ENCODE assay signal across 12 cellular contexts in genomic region chr13:44759222-44759721, GRCh38.
A peak's percentile ranks its signal among the peaks of the same experiment; 100 is the strongest.
DNase-seq lines count a peak whose midpoint lies in the region; ATAC-seq, FAIRE-seq and TF ChIP-seq lines count a peak whose summit lies in the region.
"Had no signal": no experiment of that assay in that cellular context is flagged by ENCODE, and none has a peak within 500 bp of the region (broad histone marks: within the 10 kb centered on the region; RNA-seq: fewer than 3 reads in every experiment).

No MANE protein-coding gene starts in this region.

- H3K9me3 ChIP-seq in Caco-2, result no peaks in the 10 kb centered on the region
- no peaks in the 10 kb centered on the region for H3K9me3 ChIP-seq in neuronal stem cell (replicated peaks in 1 of 2; ENCODE audit: control insufficient read depth in 2 of 2, insufficient read depth in 1 of 2, low read depth in 1 of 2, low read length in 2 of 2)
- H3K9me3 ChIP-seq in small intestine (ENCODE audit: control insufficient read depth, low read depth), result no peaks in the 10 kb centered on the region
- H3K9me3 ChIP-seq: upper lobe of right lung had no signal

- DNase-seq in Caco-2 (no peak), NCI-H146 (lab: John Stamatoyannopoulos, UW) (peak; percentile 55), MCF 10A (ENCODE audit: unreplicated experiment) (peak; percentile 44), neuronal stem cell (ENCODE audit: low spot score) (no peak), D721Med (ENCODE audit: insufficient read length, low spot score) (no peak), small intestine (no peak)
- DNase-seq: activated naive CD8-positive, alpha-beta T cell treated with anti-CD3 and anti-CD28 coated beads, Interleukin-2, amount 10 ng/mL, durations not matched to agents 7 days and 5 days; DMS 273 treated with DMSO at 0.1 percent for 48 hours; NK-92 treated with Interleukin-12 subunit alpha and Interleukin-12 subunit beta, amount 100 ng/mL, for 24 hours had no signal

- H3K4me2 ChIP-seq in neuronal stem cell (ENCODE audit: insufficient read depth, low read length, poor library complexity, severe bottlenecking), result no peak overlapping the region

- no peak overlapping the region for H3K9ac ChIP-seq in neuronal stem cell (ENCODE audit: low read depth, low read length, poor library complexity)

- no peaks in the 10 kb centered on the region for H3K79me1 ChIP-seq in neuronal stem cell (ENCODE audit: low read depth, low read length)

- H3K4me3 Mint-ChIP-seq in Caco-2 (ENCODE audit: unreplicated experiment) (no peak overlapping the region), MCF 10A (ENCODE audit: unreplicated experiment) (peak overlapping the region; percentile 2)
- H3K4me3 Mint-ChIP-seq: activated naive CD8-positive, alpha-beta T cell treated with anti-CD3 and anti-CD28 coated beads, Interleukin-2, amount 10 ng/mL, durations not matched to agents 7 days and 5 days had no signal

- no peak overlapping the region for H2BK120ac ChIP-seq in neuronal stem cell (ENCODE audit: low read depth, low read length)

- no peak overlapping the region for H3K4ac ChIP-seq in neuronal stem cell (ENCODE audit: low read length)

- H3K4me1 ChIP-seq in Caco-2 (peaks cover 69% of the 10 kb centered on the region), neuronal stem cell (ENCODE audit: control insufficient read depth in 2 of 2, insufficient read depth in 1 of 2, low read depth in 1 of 2, low read length in 2 of 2) (peaks cover 13 to 17% of the 10 kb centered on the region in 2 donors), small intestine (ENCODE audit: control insufficient read depth in 2 of 2, insufficient read depth in 1 of 2, low read depth in 1 of 2, low read length in 1 of 2) (peaks cover 13 to 19% of the 10 kb centered on the region in 2 donors)
- H3K4me1 ChIP-seq: upper lobe of right lung had no signal

- H3K18ac ChIP-seq in neuronal stem cell (ENCODE audit: low read length), result no peak overlapping the region

- CTCF ChIA-PET in Caco-2 (lab: Charles Lee) (no interaction called here), MCF 10A (lab: Yijun Ruan, JAX) (interaction anchor here (0.6 to 0.7 kb wide), 4 partner anchors 10 to 1823 kb away, joined by 3 to 4 read pairs (median 3); no protein-coding TSS in a partner anchor)

- H3K27ac ChIP-seq in neuronal stem cell (replicated peaks; ENCODE audit: low read length) (no peak overlapping the region), small intestine (ENCODE audit: low read depth in 1 of 2, low read length in 1 of 2) (no peak overlapping the region)
- H3K27ac ChIP-seq: upper lobe of right lung had no signal

- H2AFZ ChIP-seq in neuronal stem cell (ENCODE audit: low read length), result peak overlapping the region; percentile 63

- H3K23ac ChIP-seq in neuronal stem cell (ENCODE audit: low read depth, low read length, poor library complexity), result no peak overlapping the region

- H4K91ac ChIP-seq in neuronal stem cell (ENCODE audit: low read depth, low read length, poor library complexity), result no peak overlapping the region

- H3K27ac Mint-ChIP-seq in Caco-2 (ENCODE audit: unreplicated experiment) (peak overlapping the region; percentile 74), MCF 10A (ENCODE audit: low read depth, unreplicated experiment) (peak overlapping the region; percentile 95)
- H3K27ac Mint-ChIP-seq: activated naive CD8-positive, alpha-beta T cell treated with anti-CD3 and anti-CD28 coated beads, Interleukin-2, amount 10 ng/mL, durations not matched to agents 7 days and 5 days had no signal

- no peak overlapping the region for H2AK5ac ChIP-seq in neuronal stem cell (ENCODE audit: low read depth, low read length)

- intact Hi-C loops in Caco-2 (cut with micrococcal nuclease; ENCODE audit: unreplicated experiment) (no loop called here), MCF 10A (cut with micrococcal nuclease) (no loop called here)

- no CpG with 5 or more reads among the region's 6 CpGs for WGBS in neuronal stem cell (ENCODE audit: extremely low coverage in 2 of 2, insufficient read length in 2 of 2, insufficient replicate concordance in 1 of 2), 2 donors
- 78 to 86% (median 79%) methylated on average over 6 of the region's 6 CpGs for WGBS in small intestine, 3 donors

- no peak for TF ChIP-seq CTCF in Caco-2 (IDR thresholded peaks at IDR 0.05; ENCODE audit: insufficient read depth in 1 of 2, low read depth in 1 of 2, low read length in 1 of 2, severe bottlenecking in 1 of 2, unreplicated experiment in 1 of 2)
- no peak for TF ChIP-seq CTCF in MCF 10A (IDR thresholded peaks at IDR 0.05; ENCODE audit: unreplicated experiment)
- no peak for TF ChIP-seq CTCF in D721Med (IDR thresholded peaks at IDR 0.05; ENCODE audit: insufficient read depth, missing control alignments)

- no peaks in the 10 kb centered on the region for H3K36me3 ChIP-seq in Caco-2 (ENCODE audit: control insufficient read depth, insufficient read depth, low read length)
- H3K36me3 ChIP-seq in neuronal stem cell (replicated peaks in 1 of 2; ENCODE audit: control insufficient read depth in 2 of 2, insufficient read depth in 2 of 2, low read length in 2 of 2), result no peaks in the 10 kb centered on the region
- no peaks in the 10 kb centered on the region for H3K36me3 ChIP-seq in small intestine (ENCODE audit: control insufficient read depth in 2 of 2, insufficient read depth in 2 of 2, low read length in 2 of 2)
- H3K36me3 ChIP-seq: upper lobe of right lung had no signal

- POLR2A ChIA-PET in Caco-2 (lab: Charles Lee) (no interaction called here), MCF 10A (lab: Yijun Ruan, JAX) (interaction anchor here (1.0 to 1.5 kb wide), 2 partner anchors 31 to 159 kb away, joined by 3 to 4 read pairs; no protein-coding TSS in a partner anchor)

- H4K8ac ChIP-seq in neuronal stem cell (ENCODE audit: low read depth, low read length), result no peak overlapping the region

- FAIRE-seq in D721Med (lab: Jason Lieb, UNC) (no peak), small intestine (lab: Jason Lieb, UNC) (no peak)

- H3K27me3 ChIP-seq in Caco-2 (replicated peaks; ENCODE audit: control insufficient read depth, insufficient read depth, low read length) (no peaks in the 10 kb centered on the region), neuronal stem cell (ENCODE audit: control insufficient read depth in 3 of 3, insufficient read depth in 3 of 3, low read depth in 1 of 3, low read length in 3 of 3) (no peaks in the 10 kb centered on the region), small intestine (ENCODE audit: control insufficient read depth in 2 of 2, insufficient read depth in 2 of 2, low read length in 2 of 2) (no peaks in the 10 kb centered on the region)
- H3K27me3 ChIP-seq: upper lobe of right lung had no signal

- H3K14ac ChIP-seq in neuronal stem cell (ENCODE audit: low read length), result no peak overlapping the region

- no peak for ATAC-seq in HG03342 (IDR thresholded peaks at IDR 0.05; ENCODE audit: unreplicated experiment)
- ATAC-seq in HG02981 (IDR thresholded peaks at IDR 0.05; ENCODE audit: unreplicated experiment), result no peak

- H3K27me3 Mint-ChIP-seq in Caco-2 (ENCODE audit: insufficient read depth, unreplicated experiment) (no peaks in the 10 kb centered on the region), MCF 10A (ENCODE audit: insufficient read depth, unreplicated experiment) (no peaks in the 10 kb centered on the region)
- H3K27me3 Mint-ChIP-seq: activated naive CD8-positive, alpha-beta T cell treated with anti-CD3 and anti-CD28 coated beads, Interleukin-2, amount 10 ng/mL, durations not matched to agents 7 days and 5 days had no signal

- H2BK15ac ChIP-seq in neuronal stem cell (ENCODE audit: low read length), result no peak overlapping the region

- H3K36me3 Mint-ChIP-seq in Caco-2 (ENCODE audit: insufficient read depth, unreplicated experiment) (no peaks in the 10 kb centered on the region), MCF 10A (ENCODE audit: insufficient read depth, unreplicated experiment) (no peaks in the 10 kb centered on the region)
- H3K36me3 Mint-ChIP-seq: activated naive CD8-positive, alpha-beta T cell treated with anti-CD3 and anti-CD28 coated beads, Interleukin-2, amount 10 ng/mL, durations not matched to agents 7 days and 5 days had no signal

- H3K9me3 Mint-ChIP-seq in Caco-2 (ENCODE audit: unreplicated experiment) (no peaks in the 10 kb centered on the region), MCF 10A (ENCODE audit: unreplicated experiment) (no peaks in the 10 kb centered on the region)
- H3K9me3 Mint-ChIP-seq: activated naive CD8-positive, alpha-beta T cell treated with anti-CD3 and anti-CD28 coated beads, Interleukin-2, amount 10 ng/mL, durations not matched to agents 7 days and 5 days had no signal

- H3K4me3 ChIP-seq in Caco-2 (ENCODE audit: low read depth, low read length) (no peak overlapping the region), neuronal stem cell (ENCODE audit: low read length in 2 of 2) (no peak overlapping the region), small intestine (ENCODE audit: low read depth in 1 of 2, low read length in 2 of 2) (no peak overlapping the region)
- H3K4me3 ChIP-seq: upper lobe of right lung had no signal

- no peak overlapping the region for H2BK5ac ChIP-seq in neuronal stem cell (ENCODE audit: low read length)

- H2BK12ac ChIP-seq in neuronal stem cell (ENCODE audit: low read length), result no peak overlapping the region

- H3K4me1 Mint-ChIP-seq in Caco-2 (ENCODE audit: low read depth, unreplicated experiment) (peaks cover 50% of the 10 kb centered on the region), MCF 10A (ENCODE audit: insufficient read depth, unreplicated experiment) (peaks cover 46% of the 10 kb centered on the region)

- BruUV-seq in Caco-2 (replicated peaks; lab: Mats Ljungman, UMichigan) (no TSS peak), MCF 10A (replicated peaks; lab: Mats Ljungman, UMichigan) (no TSS peak)

Comparison
In these comparisons a context has a peak if more than half of its experiments do, and no peak if none do; other contexts are left out.
1. DNase-seq: peak in NCI-H146 (single experiment) and MCF 10A (single experiment); none in Caco-2 (0 of 2), neuronal stem cell (single experiment), D721Med (single experiment) and small intestine (single experiment).